16 cellular contexts compared by ENCODE assay signal in the genomic region with DNA sequence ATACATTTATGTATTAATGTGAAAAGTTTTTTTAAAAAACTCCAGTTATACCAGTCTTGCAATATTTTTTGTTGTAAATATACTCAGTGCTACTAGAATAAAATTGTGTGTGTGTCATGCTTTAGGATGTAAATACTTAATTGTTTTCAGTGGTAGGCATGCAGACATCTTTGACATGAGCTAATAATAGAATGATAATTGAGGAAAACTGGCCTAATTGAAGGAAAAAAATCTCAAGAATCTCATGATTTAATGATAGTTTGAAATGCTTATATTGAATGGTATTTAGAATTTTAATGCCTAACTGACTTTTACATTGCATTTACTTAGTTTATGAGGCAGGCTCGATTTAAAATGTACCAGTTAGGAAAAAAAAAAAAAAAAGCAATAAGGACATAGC. TPM values are rescaled to one million over a fixed set of nuclear protein-coding genes. Genes with fewer than 3 reads are reported as not detected.
A peak's percentile ranks its signal among the peaks of the same experiment; 100 is the strongest.
DNase-seq lines count a peak whose midpoint lies in the region; TF ChIP-seq lines count a peak whose summit lies in the region.
"Had no signal": no experiment of that assay in that cellular context is flagged by ENCODE, and none has a peak within 500 bp of the region (broad histone marks: within the 10 kb centered on the region; RNA-seq: fewer than 3 reads in every experiment).

No MANE protein-coding gene starts in this region.

- H3K4me3 ChIP-seq in OCI-LY1 (ENCODE audit: low read depth, low read length, poor library complexity, severe bottlenecking): peak overlapping the region; percentile 88
- peak overlapping the region; percentile 81 to 89 for H3K4me3 ChIP-seq in foreskin fibroblast (ENCODE audit: low read depth in 1 of 2, low read length in 2 of 2)
- H3K4me3 ChIP-seq in skeletal muscle satellite cell (ENCODE audit: low read length): peak overlapping the region; percentile 88
- H3K4me3 ChIP-seq: A549, PC-9, SJSA1 had no signal

- H3K27me3 ChIP-seq in OCI-LY1 (ENCODE audit: insufficient read depth, low read length) (no peaks in the 10 kb centered on the region), skeletal muscle satellite cell (ENCODE audit: control insufficient read depth, insufficient read depth, low read length) (no peaks in the 10 kb centered on the region)

- peaks cover 51% of the 10 kb centered on the region for H3K4me1 ChIP-seq in OCI-LY1 (ENCODE audit: insufficient read depth, low read length, severe bottlenecking)
- H3K4me1 ChIP-seq in skeletal muscle satellite cell (ENCODE audit: control insufficient read depth, insufficient read depth, low read length): peaks cover 21% of the 10 kb centered on the region
- H3K4me1 ChIP-seq: A549, SJSA1 had no signal

- H2AFZ ChIP-seq in OCI-LY1 (ENCODE audit: low read length): no peak overlapping the region
- H2AFZ ChIP-seq: PC-9 had no signal

- H4K20me1 ChIP-seq in OCI-LY1 (ENCODE audit: insufficient read depth, low read length): no peaks in the 10 kb centered on the region

- H3F3A ChIP-seq in OCI-LY1 (ENCODE audit: insufficient read depth, low read length): no peaks in the 10 kb centered on the region

- H3K27ac ChIP-seq in OCI-LY1 (ENCODE audit: low read depth, low read length, poor library complexity, severe bottlenecking): peak overlapping the region; percentile 91
- H3K27ac ChIP-seq: A549, C4-2B, PC-9, SJSA1 had no signal

- DNase-seq in EL (peak; percentile 32), foreskin fibroblast (peak in 1 of 2 donors; percentile 21), putamen (ENCODE audit: low spot score) (no peak), nucleus accumbens (lab: John Stamatoyannopoulos, UW) (no peak), H4 (ENCODE audit: low spot score) (no peak)
- DNase-seq: DND-41, NCI-H187 treated with DMSO at 0.1 percent for 48 hours, NCI-H2171, NCI-H446, PC-9 had no signal

- peaks cover 3% of the 10 kb centered on the region for H3K79me2 ChIP-seq in OCI-LY1 (ENCODE audit: insufficient read depth, low read length)

- no peaks in the 10 kb centered on the region for H3K9me2 ChIP-seq in OCI-LY1 (ENCODE audit: low read depth, low read length)

- TF ChIP-seq CTCF in OCI-LY1 (IDR thresholded peaks at IDR 0.05; ENCODE audit: low read length) (no peak), foreskin fibroblast (IDR thresholded peaks at IDR 0.05; ENCODE audit: low read depth, low read length) (no peak)

- H3K36me3 ChIP-seq in OCI-LY1 (ENCODE audit: insufficient read depth, low read length) (no peaks in the 10 kb centered on the region), skeletal muscle satellite cell (ENCODE audit: insufficient read depth, low read length) (no peaks in the 10 kb centered on the region)

- H3K9ac ChIP-seq in OCI-LY1 (ENCODE audit: low read length) (no peak overlapping the region), skeletal muscle satellite cell (ENCODE audit: low read depth, low read length) (peak overlapping the region; percentile 94)

- H3K9me3 ChIP-seq in OCI-LY1 (ENCODE audit: low read length) (no peaks in the 10 kb centered on the region), skeletal muscle satellite cell (replicated peaks; ENCODE audit: low read length) (no peaks in the 10 kb centered on the region)
- H3K9me3 ChIP-seq: A549, SJSA1 had no signal

- H3K4me2 ChIP-seq in OCI-LY1 (ENCODE audit: low read length) (peak overlapping the region; percentile 96), skeletal muscle satellite cell (ENCODE audit: low read length) (peak overlapping the region; percentile 93)
- H3K4me2 ChIP-seq: A549, PC-9 had no signal

RNA-seq across cellular contexts. Expression of a gene that starts 3.2 kb away (rescaled TPM):
- 1.3 and 2.0 TPM in 2 replicates for total RNA-seq in skeletal muscle satellite cell (2012; rRNA removed)
- 0.99 and 1.2 TPM in 2 replicates for total RNA-seq in H4 (2014; rRNA removed; shearing (Covaris generic))
- total RNA-seq: HT1080, PC-9 had no signal
